1 cellular context compared by ENCODE assay signal in the genomic region with DNA sequence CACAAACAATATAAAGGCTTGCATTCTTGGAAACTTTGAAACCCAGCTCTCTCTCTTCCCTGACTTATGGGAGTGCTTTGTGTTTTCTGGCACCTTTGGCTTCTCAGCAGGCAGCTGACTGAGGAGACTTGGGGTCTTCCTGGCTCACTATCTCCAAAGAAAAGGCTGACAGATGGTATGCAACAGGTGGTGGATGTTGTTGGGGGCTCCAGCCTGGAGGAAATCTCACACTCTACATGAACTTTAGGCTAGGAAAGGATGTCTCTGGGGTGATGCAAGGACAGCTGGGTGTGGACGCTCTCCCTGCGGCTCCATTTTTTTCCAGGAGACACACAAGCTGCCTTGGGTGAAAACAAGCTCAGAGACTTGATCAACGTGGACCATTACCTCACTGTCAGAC.
TF ChIP-seq lines count a peak whose summit lies in the region.

No MANE protein-coding gene starts in this region.

TF ChIP-seq in HEK293, 187 proteins besides CTCF, POLR2A, EP300 and RAD21 (continued from another document):
- TF ChIP-seq, protein P1, sequence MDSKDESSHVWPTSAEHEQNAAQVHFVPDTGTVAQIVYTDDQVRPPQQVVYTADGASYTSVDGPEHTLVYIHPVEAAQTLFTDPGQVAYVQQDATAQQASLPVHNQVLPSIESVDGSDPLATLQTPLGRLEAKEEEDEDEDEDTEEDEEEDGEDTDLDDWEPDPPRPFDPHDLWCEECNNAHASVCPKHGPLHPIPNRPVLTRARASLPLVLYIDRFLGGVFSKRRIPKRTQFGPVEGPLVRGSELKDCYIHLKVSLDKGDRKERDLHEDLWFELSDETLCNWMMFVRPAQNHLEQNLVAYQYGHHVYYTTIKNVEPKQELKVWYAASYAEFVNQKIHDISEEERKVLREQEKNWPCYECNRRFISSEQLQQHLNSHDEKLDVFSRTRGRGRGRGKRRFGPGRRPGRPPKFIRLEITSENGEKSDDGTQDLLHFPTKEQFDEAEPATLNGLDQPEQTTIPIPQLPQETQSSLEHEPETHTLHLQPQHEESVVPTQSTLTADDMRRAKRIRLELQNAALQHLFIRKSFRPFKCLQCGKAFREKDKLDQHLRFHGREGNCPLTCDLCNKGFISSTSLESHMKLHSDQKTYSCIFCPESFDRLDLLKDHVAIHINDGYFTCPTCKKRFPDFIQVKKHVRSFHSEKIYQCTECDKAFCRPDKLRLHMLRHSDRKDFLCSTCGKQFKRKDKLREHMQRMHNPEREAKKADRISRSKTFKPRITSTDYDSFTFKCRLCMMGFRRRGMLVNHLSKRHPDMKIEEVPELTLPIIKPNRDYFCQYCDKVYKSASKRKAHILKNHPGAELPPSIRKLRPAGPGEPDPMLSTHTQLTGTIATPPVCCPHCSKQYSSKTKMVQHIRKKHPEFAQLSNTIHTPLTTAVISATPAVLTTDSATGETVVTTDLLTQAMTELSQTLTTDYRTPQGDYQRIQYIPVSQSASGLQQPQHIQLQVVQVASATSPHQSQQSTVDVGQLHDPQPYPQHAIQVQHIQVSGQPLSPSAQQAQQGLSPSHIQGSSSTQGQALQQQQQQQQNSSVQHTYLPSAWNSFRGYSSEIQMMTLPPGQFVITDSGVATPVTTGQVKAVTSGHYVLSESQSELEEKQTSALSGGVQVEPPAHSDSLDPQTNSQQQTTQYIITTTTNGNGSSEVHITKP (tag by site-specific recombination; IDR thresholded peaks at IDR 0.05), result no peak
- TF ChIP-seq MYNN (tag by site-specific recombination; IDR thresholded peaks at IDR 0.05; ENCODE audit: borderline replicate concordance), result no peak
- TF ChIP-seq ZNF354C (tag by site-specific recombination; IDR thresholded peaks at IDR 0.05; ENCODE audit: borderline replicate concordance, low read depth), result no peak
- no peak for TF ChIP-seq KLF10 (tag by site-specific recombination; IDR thresholded peaks at IDR 0.05)
- peak; percentile 60; the same call in 1 of the 2 replicates for TF ChIP-seq SCRT1 (tag by site-specific recombination; IDR thresholded peaks at IDR 0.05; ENCODE audit: borderline replicate concordance)
- TF ChIP-seq ZNF10 (tag by site-specific recombination; IDR thresholded peaks at IDR 0.05), result no peak
TF ChIP-seq in HEK293: peak in this region for 2.
